Comparison of ENCODE assay signal across 8 cellular contexts in genomic region chr2:229921892-229922448, GRCh38. TPM values are rescaled to one million over a fixed set of nuclear protein-coding genes. Genes with fewer than 3 reads are reported as not detected.
DNase-seq lines count a peak whose midpoint lies in the region; ATAC-seq and TF ChIP-seq lines count a peak whose summit lies in the region.

TRIP12 (minus strand) TSS chr2:229922009; CDS start chr2:229880079, 41,930 bp downstream.

- DNase-seq in AG09319 (ENCODE audit: extremely low read depth, low read depth) (peak; percentile 98), NCI-H460 (ENCODE audit: extremely low read depth, low read depth) (peak; percentile 88), chondrocyte (ENCODE audit: low spot score) (peak; percentile 99), kidney epithelial cell (ENCODE audit: low read depth) (peak; percentile 74)
- peak; percentile 85 for DNase-seq in activated CD4-positive, alpha-beta T cell treated with anti-CD3 and anti-CD28 coated beads for 1 hour
- DNase-seq in stimulated activated CD4-positive, alpha-beta T cell treated with anti-CD3 and anti-CD28 coated beads, Interleukin-15, amount 100 ng/mL, for 48 hours (ENCODE audit: low read depth in 2 of 2) = peak; percentile 85

- H3K27me3 ChIP-seq in kidney epithelial cell (ENCODE audit: control insufficient read depth, insufficient read depth, low read length) = no peaks in the 10 kb centered on the region

- no peaks in the 10 kb centered on the region for H3K9me3 Mint-ChIP-seq in chondrocyte (ENCODE audit: low read depth)

- H3K27me3 Mint-ChIP-seq in chondrocyte (ENCODE audit: low read depth) = no peaks in the 10 kb centered on the region

- H3K36me3 ChIP-seq in kidney epithelial cell (ENCODE audit: control insufficient read depth, insufficient read depth, low read length) = no peaks in the 10 kb centered on the region

- peak within 1 kb of the TSS; percentile 100 for H3K4me3 Mint-ChIP-seq in chondrocyte (ENCODE audit: unreplicated experiment)

- no peak for TF ChIP-seq CTCF in AG09319 (IDR thresholded peaks at IDR 0.05; ENCODE audit: low read depth, low read length)
- no peak for TF ChIP-seq CTCF in chondrocyte (IDR thresholded peaks at IDR 0.05)
- no peak for TF ChIP-seq CTCF in kidney epithelial cell (IDR thresholded peaks at IDR 0.05; ENCODE audit: insufficient read depth, low read length, poor library complexity, severe bottlenecking)

- ATAC-seq in GM19025 (IDR thresholded peaks at IDR 0.05; ENCODE audit: low read depth, unreplicated experiment) (peak; percentile 59), HG03342 (IDR thresholded peaks at IDR 0.05; ENCODE audit: unreplicated experiment) (peak; percentile 70)

- peak within 1 kb of the TSS; percentile 98 for H3K4me3 ChIP-seq in kidney epithelial cell (ENCODE audit: low read depth, low read length)

- peaks cover 7% of the 10 kb centered on the region for H3K36me3 Mint-ChIP-seq in chondrocyte (ENCODE audit: low read depth)

- peak within 1 kb of the TSS; percentile 100 for H3K27ac Mint-ChIP-seq in chondrocyte (ENCODE audit: unreplicated experiment)

- peaks cover 46% of the 10 kb centered on the region for H3K4me1 Mint-ChIP-seq in chondrocyte (ENCODE audit: low read depth)

RNA-seq across cellular contexts. Expression of gene TRIP12, which starts in this region (rescaled TPM):
- total RNA-seq in NCI-H460 (2014; rRNA removed; shearing (Covaris generic)) = 95.6 and 117 TPM in 2 replicates
- 42.7 and 93.6 TPM in 2 replicates for polyA plus RNA-seq in NCI-H460 (2014; cell fraction: nucleus; rRNA removed)
- total RNA-seq in chondrocyte = 223 to 281 TPM (median 231 TPM) in 3 replicates
- total RNA-seq in kidney epithelial cell = 109 and 119 TPM in 2 replicates

Comparison
In these comparisons a context has a peak if more than half of its experiments do, and no peak if none do; other contexts are left out.
1. Peak in every context shown above with its lines: DNase-seq, ATAC-seq and H3K4me3 ChIP-seq.